In the genomic region with DNA sequence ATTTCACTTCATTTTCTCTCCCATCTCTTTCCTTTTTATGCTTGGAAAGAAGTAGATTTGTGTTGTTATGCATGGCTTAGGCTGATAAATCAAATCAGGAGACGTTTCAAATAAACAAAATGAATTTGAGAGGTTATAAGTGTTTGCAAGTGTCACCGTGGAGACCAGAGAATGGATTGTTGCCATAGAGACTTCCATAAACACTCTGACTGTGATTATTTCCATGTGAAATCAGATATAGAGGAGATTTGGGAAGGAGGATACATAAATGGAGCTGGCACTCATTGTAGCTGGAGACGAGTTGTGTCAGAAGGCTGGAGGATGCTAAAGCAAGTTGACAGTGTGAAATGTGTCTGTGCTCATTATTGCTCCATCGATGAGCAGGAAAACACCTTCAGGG, we compare ENCODE assay signal across 17 cellular contexts.
A peak's percentile ranks its signal among the peaks of the same experiment; 100 is the strongest.
DNase-seq lines count a peak whose midpoint lies in the region; FAIRE-seq and TF ChIP-seq lines count a peak whose summit lies in the region.
"Had no signal": no experiment of that assay in that cellular context is flagged by ENCODE, and none has a peak within 500 bp of the region (broad histone marks: within the 10 kb centered on the region; RNA-seq: fewer than 3 reads in every experiment).

No MANE protein-coding gene starts in this region.

- FAIRE-seq in D721Med (lab: Jason Lieb, UNC): no peak
- FAIRE-seq: G401.6, HTR-8/SVneo had no signal

- H3K9me3 ChIP-seq in adipocyte (ENCODE audit: control insufficient read depth, low read length): no peaks in the 10 kb centered on the region
- H3K9me3 ChIP-seq in HAP-1: no peaks in the 10 kb centered on the region
- H3K9me3 ChIP-seq: esophagus squamous epithelium, Peyer's patch had no signal

- DNase-seq in AG20443 (ENCODE audit: low spot score): peak; percentile 31
- DNase-seq in NCI-H1092 (lab: John Stamatoyannopoulos, UW): peak; percentile 38
- DNase-seq in adipocyte (ENCODE audit: low read depth): peak; percentile 49
- DNase-seq in left kidney (ENCODE audit: low read depth, low spot score): peak; percentile 20
- no peak for DNase-seq in middle frontal gyrus (ENCODE audit: extremely low spot score, low spot score)
- DNase-seq in H4 (ENCODE audit: low spot score): no peak
- no peak for DNase-seq in HAP-1 (ENCODE audit: low spot score in 2 of 2)
- DNase-seq in D721Med (ENCODE audit: insufficient read length, low spot score): no peak
- DNase-seq: activated CD4-positive, alpha-beta memory T cell treated with anti-CD3 and anti-CD28 coated beads, Interleukin-2, amount 10 ng/mL, durations not matched to agents 7 days and 5 days; activated naive CD4-positive, alpha-beta T cell; central memory CD4-positive, alpha-beta T cell; esophagus squamous epithelium; immature natural killer cell; Peyer's patch; stimulated activated CD4-positive, alpha-beta T cell treated with anti-CD3 and anti-CD28 coated beads, Interleukin-4, amount 100 ng/mL, for 4 hours had no signal

- H3K4me1 ChIP-seq in adipocyte (ENCODE audit: control insufficient read depth, insufficient read depth, low read length) (peaks cover 16% of the 10 kb centered on the region), HAP-1 (no peaks in the 10 kb centered on the region)
- H3K4me1 ChIP-seq: Peyer's patch had no signal

- no peak for TF ChIP-seq CTCF in D721Med (IDR thresholded peaks at IDR 0.05; ENCODE audit: insufficient read depth, missing control alignments)

- H3K9ac ChIP-seq in adipocyte (ENCODE audit: low read length): no peak overlapping the region

- H3K27me3 ChIP-seq in adipocyte (replicated peaks; ENCODE audit: control insufficient read depth, insufficient read depth, low read length) (no peaks in the 10 kb centered on the region), HAP-1 (ENCODE audit: low read depth) (no peaks in the 10 kb centered on the region)
- H3K27me3 ChIP-seq: esophagus squamous epithelium, Peyer's patch had no signal

- H3K36me3 ChIP-seq in adipocyte (ENCODE audit: control insufficient read depth, insufficient read depth, low read length, severe bottlenecking) (no peaks in the 10 kb centered on the region), HAP-1 (replicated peaks) (no peaks in the 10 kb centered on the region)
- H3K36me3 ChIP-seq: esophagus squamous epithelium, Peyer's patch had no signal

- H3K4me3 ChIP-seq in adipocyte (ENCODE audit: low read length) (no peak overlapping the region), HAP-1 (no peak overlapping the region)
- H3K4me3 ChIP-seq: esophagus squamous epithelium, Peyer's patch had no signal

- in situ Hi-C loops in HAP-1 (cut with MboI; ENCODE audit: low sequenced_read_pairs): no loop called here

Comparison
In these comparisons a context has a peak if more than half of its experiments do, and no peak if none do; other contexts are left out.
1. DNase-seq: peak in AG20443 (single experiment), NCI-H1092 (single experiment), adipocyte (single experiment) and left kidney (single experiment); none in middle frontal gyrus (single experiment), H4 (single experiment), HAP-1 (0 of 2) and D721Med (single experiment).